19 cellular contexts compared by ENCODE assay signal in genomic region chr12:125634813-125635212, GRCh38.
DNase-seq lines count a peak whose midpoint lies in the region; ATAC-seq and TF ChIP-seq lines count a peak whose summit lies in the region.
"Had no signal": no experiment of that assay in that cellular context is flagged by ENCODE, and none has a peak within 500 bp of the region (broad histone marks: within the 10 kb centered on the region; RNA-seq: fewer than 3 reads in every experiment).

No MANE protein-coding gene starts in this region.

- H3K27ac Mint-ChIP-seq in MCF 10A (ENCODE audit: low read depth, unreplicated experiment): no peak overlapping the region
- H3K27ac Mint-ChIP-seq: CD8-positive, alpha-beta memory T cell had no signal

- H3K36me3 ChIP-seq in breast epithelium: no peaks in the 10 kb centered on the region
- no peaks in the 10 kb centered on the region for H3K36me3 ChIP-seq in lower lobe of right lung
- no peaks in the 10 kb centered on the region for H3K36me3 ChIP-seq in HAP-1 (replicated peaks)
- H3K36me3 ChIP-seq: BLaER1 had no signal

- peak; percentile 69 for DNase-seq in MCF 10A (ENCODE audit: unreplicated experiment)
- DNase-seq in breast epithelium (ENCODE audit: low spot score in 2 of 2): no peak
- peak; percentile 49 for DNase-seq in lower lobe of right lung
- no peak for DNase-seq in stimulated activated CD8-positive, alpha-beta memory T cell treated with anti-CD3 and anti-CD28 coated beads, Interleukin-4, amount 100 ng/mL, for 48 hours
- no peak for DNase-seq in HAP-1 (ENCODE audit: low spot score in 2 of 2)
- DNase-seq: 8988T; CD8-positive, alpha-beta memory T cell; COR-L47; DMS 273 treated with DMSO at 0.1 percent for 48 hours; DMS53; DND-41; EL; H9; IMR-90 had no signal

- POLR2A ChIA-PET in MCF 10A (lab: Yijun Ruan, JAX): no interaction called here

- H3K4me3 ChIP-seq in breast epithelium: no peak overlapping the region
- no peak overlapping the region for H3K4me3 ChIP-seq in lower lobe of right lung
- no peak overlapping the region for H3K4me3 ChIP-seq in HAP-1
- H3K4me3 ChIP-seq: BLaER1, GM12878 had no signal

- CTCF ChIA-PET in MCF 10A (lab: Yijun Ruan, JAX): interaction anchor here (0.6 to 1.0 kb wide), 5 partner anchors 9 to 1629 kb away, joined by 3 read pairs; no protein-coding TSS in a partner anchor

- no peak overlapping the region for H3K27ac ChIP-seq in breast epithelium
- no peak overlapping the region for H3K27ac ChIP-seq in lower lobe of right lung
- H3K27ac ChIP-seq: BLaER1, HL-60 had no signal

- TF ChIP-seq POLR2A in breast epithelium (IDR thresholded peaks at IDR 0.05): no peak

- peaks cover 5 to 8% of the 10 kb centered on the region in 2 donors for H3K9me3 ChIP-seq in breast epithelium
- no peaks in the 10 kb centered on the region for H3K9me3 ChIP-seq in lower lobe of right lung
- H3K9me3 ChIP-seq in HAP-1: no peaks in the 10 kb centered on the region
- H3K9me3 ChIP-seq: BLaER1 had no signal

- ATAC-seq in esophagus mucosa (peak; percentile 17), lower lobe of right lung (peak in 1 of 2 donors; percentile 58)
- no peak for ATAC-seq in activated CD4-positive, CD25-positive, alpha-beta regulatory T cell treated with anti-CD3 and anti-CD28 coated beads, Interleukin-2, amount 50 U/mL, for 24 hours
- ATAC-seq: GM12878 had no signal

- intact Hi-C loops in MCF 10A (cut with micrococcal nuclease): no loop called here
- intact Hi-C loops in breast epithelium (cut with DNase I; ENCODE audit: low total_unique reads): no loop called here
- intact Hi-C loops in lower lobe of right lung (cut with DNase I): no loop called here

- H3K27me3 Mint-ChIP-seq in MCF 10A (ENCODE audit: insufficient read depth, unreplicated experiment): no peaks in the 10 kb centered on the region

- no TSS peak for BruUV-seq in MCF 10A (replicated peaks; lab: Mats Ljungman, UMichigan)

- H3K4me1 Mint-ChIP-seq in MCF 10A (ENCODE audit: insufficient read depth, unreplicated experiment): no peaks in the 10 kb centered on the region
- H3K4me1 Mint-ChIP-seq: CD8-positive, alpha-beta memory T cell had no signal

- H3K36me3 Mint-ChIP-seq in MCF 10A (ENCODE audit: insufficient read depth, unreplicated experiment): no peaks in the 10 kb centered on the region

- TF ChIP-seq CTCF in MCF 10A (IDR thresholded peaks at IDR 0.05; ENCODE audit: unreplicated experiment): no peak
- no peak for TF ChIP-seq CTCF in breast epithelium (IDR thresholded peaks at IDR 0.05)
- TF ChIP-seq CTCF in lower lobe of right lung (IDR thresholded peaks at IDR 0.05): no peak

- in situ Hi-C loops in HAP-1 (cut with MboI; ENCODE audit: low sequenced_read_pairs): no loop called here

- H3K27me3 ChIP-seq in breast epithelium (peaks cover 0 to under 1% of the 10 kb centered on the region in 2 donors), lower lobe of right lung (ENCODE audit: low read depth) (no peaks in the 10 kb centered on the region), HAP-1 (ENCODE audit: low read depth) (no peaks in the 10 kb centered on the region)
- H3K27me3 ChIP-seq: BLaER1 had no signal

- H3K4me3 Mint-ChIP-seq in MCF 10A (ENCODE audit: unreplicated experiment): no peak overlapping the region
- H3K4me3 Mint-ChIP-seq: CD8-positive, alpha-beta memory T cell; H9 had no signal

- H3K9me3 Mint-ChIP-seq in MCF 10A (ENCODE audit: unreplicated experiment): peaks cover 24% of the 10 kb centered on the region
- H3K9me3 Mint-ChIP-seq: H9 had no signal

- no peaks in the 10 kb centered on the region for H3K4me1 ChIP-seq in breast epithelium
- H3K4me1 ChIP-seq in lower lobe of right lung: no peaks in the 10 kb centered on the region
- H3K4me1 ChIP-seq in HAP-1: no peaks in the 10 kb centered on the region
- H3K4me1 ChIP-seq: BLaER1 had no signal

Comparison
In these comparisons a context has a peak if more than half of its experiments do, and no peak if none do; other contexts are left out.
1. DNase-seq: peak in MCF 10A (single experiment) and lower lobe of right lung (single experiment); none in breast epithelium (0 of 2), stimulated activated CD8-positive, alpha-beta memory T cell treated with anti-CD3 and anti-CD28 coated beads, Interleukin-4, amount 100 ng/mL, for 48 hours (single experiment) and HAP-1 (0 of 2).